ENCODE assay signal across 9 cellular contexts in the genomic region with DNA sequence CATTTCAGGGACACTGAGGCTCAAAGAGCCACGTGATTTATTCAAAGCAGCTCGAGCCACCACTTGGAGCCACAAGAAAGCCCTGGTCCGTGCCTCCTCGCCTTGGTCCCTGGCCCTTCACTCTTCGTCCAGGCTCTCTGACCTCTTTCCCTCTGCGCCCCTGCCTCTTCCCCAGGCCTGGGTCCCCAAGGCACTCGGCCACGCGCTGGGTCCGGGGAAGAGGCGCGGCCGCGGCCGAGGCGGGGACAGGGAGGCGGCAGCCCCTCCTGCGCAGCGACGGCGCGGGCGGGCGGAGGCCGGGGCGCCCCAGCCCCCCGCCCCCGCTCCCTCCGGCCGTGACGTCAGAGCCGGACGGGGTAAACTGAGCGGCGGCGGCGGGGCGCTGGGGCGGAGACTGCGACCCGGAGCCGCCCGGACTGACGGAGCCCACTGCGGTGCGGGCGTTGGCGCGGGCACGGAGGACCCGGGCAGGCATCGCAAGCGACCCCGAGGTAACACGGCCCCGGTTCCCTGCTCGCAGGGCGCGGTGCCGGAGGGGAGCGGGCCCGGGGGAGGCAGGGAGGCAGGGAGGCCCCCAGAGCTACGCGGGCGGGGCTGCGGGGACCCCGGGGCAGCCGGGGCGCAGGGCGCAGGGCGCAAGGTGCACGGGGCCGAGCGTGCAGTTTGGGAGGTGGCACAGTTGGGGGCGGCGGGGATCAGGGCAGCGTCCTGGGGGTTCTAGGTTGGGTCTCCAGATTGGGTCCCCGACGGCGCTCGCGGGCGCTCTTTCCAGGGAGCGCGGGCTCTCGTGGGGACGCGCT. TPM values are rescaled to one million over a fixed set of nuclear protein-coding genes. Genes with fewer than 3 reads are reported as not detected.
A peak's percentile ranks its signal among the peaks of the same experiment; 100 is the strongest.
DNase-seq lines count a peak whose midpoint lies in the region; ATAC-seq and TF ChIP-seq lines count a peak whose summit lies in the region.
"Had no signal": no experiment of that assay in that cellular context is flagged by ENCODE, and none has a peak within 500 bp of the region (broad histone marks: within the 10 kb centered on the region; RNA-seq: fewer than 3 reads in every experiment).

A gene (plus strand): TSS at position 385 of the 800 bp plus-strand sequence. CDS start 580 bp downstream, outside the sequence.

- no peak within 1 kb of the TSS for H3K9ac ChIP-seq in Loucy (ENCODE audit: low read depth, low read length, poor library complexity, severe bottlenecking)

- H3K9me3 ChIP-seq in Loucy (ENCODE audit: insufficient read depth, low read depth, low read length), result no peaks in the 10 kb centered on the region
- no peaks in the 10 kb centered on the region for H3K9me3 ChIP-seq in neutrophil

- H4K20me1 ChIP-seq in Loucy (ENCODE audit: insufficient read depth, low read length, poor library complexity, severe bottlenecking), result no peaks in the 10 kb centered on the region

- no peaks in the 10 kb centered on the region for H3F3A ChIP-seq in Loucy (ENCODE audit: low read depth)

- no peaks in the 10 kb centered on the region for H3K9me2 ChIP-seq in Loucy (replicated peaks; ENCODE audit: low read depth, low read length)

- H3K4me1 ChIP-seq in Loucy (ENCODE audit: insufficient read depth, low read length, poor library complexity, severe bottlenecking) (peaks cover 13% of the 10 kb centered on the region), foreskin keratinocyte (no peaks in the 10 kb centered on the region), neutrophil (ENCODE audit: control insufficient read depth in 1 of 2, insufficient read depth in 1 of 2, low read depth in 1 of 2, low read length in 1 of 2) (peaks cover 31 to 53% of the 10 kb centered on the region in 2 experiments)

- H3K36me3 ChIP-seq in Loucy (ENCODE audit: insufficient read depth, low read length) (no peaks in the 10 kb centered on the region), neutrophil (no peaks in the 10 kb centered on the region)

- no peak within 1 kb of the TSS for H2AFZ ChIP-seq in Loucy (ENCODE audit: low read length)

- no peak for TF ChIP-seq CTCF in Loucy (conservative IDR thresholded peaks at IDR 0.05; ENCODE audit: low read length)
- TF ChIP-seq CTCF in foreskin keratinocyte (conservative IDR thresholded peaks at IDR 0.05), result no peak
- no peak for TF ChIP-seq CTCF in neutrophil (IDR thresholded peaks at IDR 0.05)

- H3K27me3 ChIP-seq in Loucy (ENCODE audit: insufficient read depth, low read length, poor library complexity, severe bottlenecking) (no peaks in the 10 kb centered on the region), foreskin keratinocyte (peaks cover 92% of the 10 kb centered on the region), neutrophil (peaks cover 47% of the 10 kb centered on the region)

- DNase-seq in D341Med (ENCODE audit: low spot score), result peak; percentile 45
- DNase-seq in foreskin keratinocyte, result no peak
- no peak for DNase-seq in stimulated activated CD4-positive, alpha-beta T cell treated with anti-CD3 and anti-CD28 coated beads, Interleukin-2, amount 100 ng/mL, for 48 hours
- DNase-seq in cerebellar nuclear complex (lab: John Stamatoyannopoulos, UW), result no peak
- DNase-seq in substantia nigra (lab: John Stamatoyannopoulos, UW), result no peak
- DNase-seq: NCI-H446 treated with DMSO at 0.1 percent for 48 hours had no signal

- H3K4me3 ChIP-seq in Loucy (ENCODE audit: low read length, poor library complexity, severe bottlenecking) (no peak within 1 kb of the TSS), neutrophil (ENCODE audit: low read depth in 1 of 2, low read length in 1 of 2) (peak within 1 kb of the TSS; percentile 50 to 85)

- peak within 1 kb of the TSS; percentile 22 for H3K4me2 ChIP-seq in Loucy (ENCODE audit: low read depth, low read length, poor library complexity, severe bottlenecking)

- peak; percentile 4 for ATAC-seq in foreskin keratinocyte

- H3K79me2 ChIP-seq in Loucy (ENCODE audit: insufficient read depth, low read length), result no peaks in the 10 kb centered on the region

- H3K27ac ChIP-seq in foreskin keratinocyte (no peak within 1 kb of the TSS), neutrophil (no peak within 1 kb of the TSS), substantia nigra (ENCODE audit: low read depth, low read length, poor library complexity, severe bottlenecking) (no peak within 1 kb of the TSS)

RNA-seq across cellular contexts. Expression of the gene that starts here (rescaled TPM):
- total RNA-seq in foreskin keratinocyte, result not detected in 2 replicates
- polyA plus RNA-seq in foreskin keratinocyte, result not detected in 2 replicates
- total RNA-seq: pulmonary artery endothelial cell had no signal

Comparison
In these comparisons a context has a peak if more than half of its experiments do, and no peak if none do; other contexts are left out.
1. Peak in ATAC-seq in foreskin keratinocyte; RNA of the gene not detected or under 1 TPM.